26 cellular contexts compared by ENCODE assay signal in genomic region chr5:169691473-169691872, GRCh38.
"Had no signal": no experiment of that assay in that cellular context is flagged by ENCODE, and none has a peak within 500 bp of the region (broad histone marks: within the 10 kb centered on the region; RNA-seq: fewer than 3 reads in every experiment).

No MANE protein-coding gene starts in this region.

- H3K4me3 ChIP-seq: left lung, sigmoid colon, smooth muscle cell, testis, uterus had no signal

- H3K27ac ChIP-seq: left lung, sigmoid colon, testis, uterus, VCaP had no signal

- H3K27me3 ChIP-seq: left lung, sigmoid colon, testis, uterus had no signal

- H3K4me1 ChIP-seq: left lung, sigmoid colon, testis, uterus had no signal

- DNase-seq: activated CD4-positive, alpha-beta memory T cell treated with anti-CD3 and anti-CD28 coated beads, Interleukin-2, amount 10 ng/mL, durations not matched to agents 7 days and 5 days; activated CD4-positive, alpha-beta T cell treated with anti-CD3 and anti-CD28 coated beads, Interleukin-2, amount 10 ng/mL, durations not matched to agents 24 days and 14 days; activated gamma-delta T cell; anterior cingulate cortex; caudate nucleus; dermis blood vessel endothelial cell; effector memory CD4-positive, alpha-beta T cell; foreskin fibroblast; immature natural killer cell; left lung; midbrain; natural killer cell; sigmoid colon; stimulated activated CD4-positive, alpha-beta T cell treated with anti-CD3 and anti-CD28 coated beads, Interleukin-2, amount 100 ng/mL, for 48 hours; stimulated activated CD8-positive, alpha-beta memory T cell treated with anti-CD3 and anti-CD28 coated beads, Interleukin-4, amount 100 ng/mL, for 48 hours; stimulated activated naive CD4-positive, alpha-beta T cell; T-helper 17 cell; testis; trophoblast cell; uterus had no signal

- H3K4me3 Mint-ChIP-seq: activated CD4-positive, alpha-beta memory T cell treated with anti-CD3 and anti-CD28 coated beads, Interleukin-2, amount 10 ng/mL, durations not matched to agents 7 days and 5 days; activated CD4-positive, alpha-beta T cell treated with anti-CD3 and anti-CD28 coated beads, Interleukin-2, amount 10 ng/mL, durations not matched to agents 24 days and 14 days; activated naive CD4-positive, alpha-beta T cell treated with anti-CD3 and anti-CD28 coated beads, Interleukin-2, amount 50 U/mL, for 24 hours; activated T-helper 1 cell treated with anti-CD3 and anti-CD28 coated beads, Interleukin-12 subunit alpha, Interleukin-12 subunit beta, Interleukin-2, Interleukin-4 antibody, amounts not matched to agents 30 ng/mL and 10 ng/mL and 1 ng/mL, durations not matched to agents 14 hours and 24 hours and 36 hours; brain; immature natural killer cell; natural killer cell; T-helper 17 cell had no signal

- ATAC-seq: activated CD4-positive, CD25-positive, alpha-beta regulatory T cell treated with anti-CD3 and anti-CD28 coated beads, Interleukin-2, amount 50 U/mL, for 24 hours; left lung; natural killer cell; T-helper 17 cell had no signal

- H3K36me3 ChIP-seq: sigmoid colon, uterus had no signal

- H3K27ac Mint-ChIP-seq: activated CD4-positive, alpha-beta memory T cell treated with anti-CD3 and anti-CD28 coated beads, Interleukin-2, amount 10 ng/mL, durations not matched to agents 7 days and 5 days; activated CD4-positive, alpha-beta T cell treated with anti-CD3 and anti-CD28 coated beads, Interleukin-2, amount 10 ng/mL, durations not matched to agents 24 days and 14 days; activated naive CD4-positive, alpha-beta T cell treated with anti-CD3 and anti-CD28 coated beads, Interleukin-2, amount 50 U/mL, for 24 hours; brain had no signal

- H3K27me3 Mint-ChIP-seq: activated CD4-positive, alpha-beta memory T cell treated with anti-CD3 and anti-CD28 coated beads, Interleukin-2, amount 10 ng/mL, durations not matched to agents 7 days and 5 days; activated CD4-positive, alpha-beta T cell treated with anti-CD3 and anti-CD28 coated beads, Interleukin-2, amount 10 ng/mL, durations not matched to agents 24 days and 14 days; activated naive CD4-positive, alpha-beta T cell treated with anti-CD3 and anti-CD28 coated beads, Interleukin-2, amount 50 U/mL, for 24 hours; T-helper 17 cell had no signal

- H3K36me3 Mint-ChIP-seq: brain had no signal

- H3K9me3 ChIP-seq: left lung, sigmoid colon, testis, uterus had no signal

- H3K9me3 Mint-ChIP-seq: activated CD4-positive, alpha-beta memory T cell treated with anti-CD3 and anti-CD28 coated beads, Interleukin-2, amount 10 ng/mL, durations not matched to agents 7 days and 5 days; activated CD4-positive, alpha-beta T cell treated with anti-CD3 and anti-CD28 coated beads, Interleukin-2, amount 10 ng/mL, durations not matched to agents 24 days and 14 days; activated naive CD4-positive, alpha-beta T cell treated with anti-CD3 and anti-CD28 coated beads, Interleukin-2, amount 50 U/mL, for 24 hours; activated T-helper 1 cell treated with anti-CD3 and anti-CD28 coated beads, Interleukin-12 subunit alpha, Interleukin-12 subunit beta, Interleukin-2, Interleukin-4 antibody, amounts not matched to agents 30 ng/mL and 10 ng/mL and 1 ng/mL, durations not matched to agents 14 hours and 24 hours and 36 hours; natural killer cell had no signal

- H3K4me2 ChIP-seq: smooth muscle cell had no signal
